Comparison of ENCODE assay signal across 25 cellular contexts in the genomic region with DNA sequence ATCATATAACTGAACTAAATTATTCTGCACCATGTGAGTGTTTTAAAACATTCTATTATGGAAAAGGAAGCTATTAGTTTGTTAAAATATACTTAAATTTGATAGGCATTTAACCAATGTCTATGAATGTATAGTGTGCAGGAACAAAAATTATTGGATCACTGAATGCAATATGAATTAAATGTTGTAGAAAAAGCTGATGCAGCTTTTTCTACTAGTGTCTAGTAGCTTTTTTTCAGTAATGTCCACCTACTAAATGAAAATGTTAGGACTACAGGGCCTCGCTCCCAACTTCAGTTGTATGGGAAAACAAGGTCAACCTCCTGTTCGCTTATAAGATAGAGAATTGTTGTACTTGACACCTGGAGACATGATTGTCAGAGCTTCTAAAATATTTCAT.
"Had no signal": no experiment of that assay in that cellular context is flagged by ENCODE, and none has a peak within 500 bp of the region (broad histone marks: within the 10 kb centered on the region; RNA-seq: fewer than 3 reads in every experiment).

No MANE protein-coding gene starts in this region.

- H3K4me1 ChIP-seq: adrenal gland had no signal

- H3K4me3 ChIP-seq: adrenal gland, body of pancreas, gastrocnemius medialis, skin epidermis, upper lobe of right lung had no signal

- H3K27ac Mint-ChIP-seq: activated CD4-positive, alpha-beta memory T cell treated with anti-CD3 and anti-CD28 coated beads for 36 hours; activated CD4-positive, alpha-beta T cell treated with anti-CD3 and anti-CD28 coated beads, Interleukin-2, amount 10 ng/mL, durations not matched to agents 24 days and 14 days; activated naive CD4-positive, alpha-beta T cell treated with anti-CD3 and anti-CD28 coated beads for 36 hours; activated naive CD8-positive, alpha-beta T cell treated with anti-CD3 and anti-CD28 coated beads for 36 hours; activated T-helper 1 cell treated with anti-CD3 and anti-CD28 coated beads, Interleukin-12 subunit alpha, Interleukin-12 subunit beta, Interleukin-2, Interleukin-4 antibody, amounts not matched to agents 30 ng/mL and 10 ng/mL and 1 ng/mL, durations not matched to agents 14 hours and 24 hours and 36 hours; natural killer cell; stimulated activated naive CD8-positive, alpha-beta T cell treated with anti-CD3 and anti-CD28 coated beads, Interleukin-15, amount 100 ng/mL, for 72 hours; T-helper 1 cell treated with Interleukin-12 subunit alpha and Interleukin-12 subunit beta and Interleukin-4 antibody, amounts not matched to agents 30 μg/mL and 1 μg/mL, for 36 hours had no signal

- H3K4me1 Mint-ChIP-seq: activated CD4-positive, alpha-beta T cell treated with anti-CD3 and anti-CD28 coated beads, Interleukin-2, amount 10 ng/mL, durations not matched to agents 24 days and 14 days; activated naive CD8-positive, alpha-beta T cell treated with anti-CD3 and anti-CD28 coated beads for 36 hours; natural killer cell; stimulated activated naive CD8-positive, alpha-beta T cell treated with anti-CD3 and anti-CD28 coated beads, Interleukin-15, amount 100 ng/mL, for 72 hours had no signal

- H3K27me3 ChIP-seq: adrenal gland, body of pancreas, gastrocnemius medialis, upper lobe of right lung had no signal

- H3K9me3 ChIP-seq: adrenal gland, body of pancreas, gastrocnemius medialis, upper lobe of right lung had no signal

- H3K36me3 ChIP-seq: adrenal gland, gastrocnemius medialis, upper lobe of right lung had no signal

- H3K27ac ChIP-seq: adrenal gland, body of pancreas, gastrocnemius medialis, skin epidermis, upper lobe of right lung had no signal

- ATAC-seq: body of pancreas; gastrocnemius medialis; sciatic nerve; stimulated activated naive CD8-positive, alpha-beta T cell treated with anti-CD3 and anti-CD28 coated beads, Interleukin-15, amount 100 ng/mL, for 72 hours had no signal

- DNase-seq: activated CD4-positive, alpha-beta memory T cell treated with anti-CD3 and anti-CD28 coated beads for 36 hours; activated CD4-positive, alpha-beta T cell treated with anti-CD3 and anti-CD28 coated beads, Interleukin-2, amount 10 ng/mL, durations not matched to agents 24 days and 14 days; activated CD4-positive, CD25-positive, alpha-beta regulatory T cell treated with anti-CD3 and anti-CD28 coated beads, Interleukin-2, amount 50 U/mL, for 72 hours; activated CD8-positive, alpha-beta memory T cell treated with anti-CD3 and anti-CD28 coated beads, Interleukin-2, amount 50 U/mL, for 4 hours; activated effector memory CD4-positive, alpha-beta T cell treated with anti-CD3 and anti-CD28 coated beads, Interleukin-2, amount 50 U/mL, for 16 hours; activated naive CD4-positive, alpha-beta T cell treated with anti-CD3 and anti-CD28 coated beads for 36 hours; activated naive CD8-positive, alpha-beta T cell treated with anti-CD3 and anti-CD28 coated beads for 36 hours; activated T-cell treated with anti-CD3 and anti-CD28 coated beads, Interleukin-2, amount 50 U/mL, for 1 hour; adrenal gland; aorta; body of pancreas; effector CD8-positive, alpha-beta T cell; gastrocnemius medialis; hippocampal formation; natural killer cell; stimulated activated CD4-positive, alpha-beta T cell treated with anti-CD3 and anti-CD28 coated beads, Interleukin-12 subunit alpha, Interleukin-12 subunit beta, amount 100 ng/mL, for 4 hours; stimulated activated CD4-positive, alpha-beta T cell treated with anti-CD3 and anti-CD28 coated beads, Interleukin-4, amount 100 ng/mL, for 1 hour; stimulated activated naive CD8-positive, alpha-beta T cell treated with anti-CD3 and anti-CD28 coated beads, Interleukin-15, amount 100 ng/mL, for 72 hours; substantia nigra; T-helper 9 cell; upper lobe of right lung had no signal

- H3K4me3 Mint-ChIP-seq: activated CD4-positive, alpha-beta memory T cell treated with anti-CD3 and anti-CD28 coated beads for 36 hours; activated CD4-positive, alpha-beta T cell treated with anti-CD3 and anti-CD28 coated beads, Interleukin-2, amount 10 ng/mL, durations not matched to agents 24 days and 14 days; activated naive CD4-positive, alpha-beta T cell treated with anti-CD3 and anti-CD28 coated beads for 36 hours; activated naive CD8-positive, alpha-beta T cell treated with anti-CD3 and anti-CD28 coated beads for 36 hours; activated T-helper 1 cell treated with anti-CD3 and anti-CD28 coated beads, Interleukin-12 subunit alpha, Interleukin-12 subunit beta, Interleukin-2, Interleukin-4 antibody, amounts not matched to agents 30 ng/mL and 10 ng/mL and 1 ng/mL, durations not matched to agents 14 hours and 24 hours and 36 hours; natural killer cell; stimulated activated naive CD8-positive, alpha-beta T cell treated with anti-CD3 and anti-CD28 coated beads, Interleukin-15, amount 100 ng/mL, for 72 hours; T-helper 1 cell treated with Interleukin-12 subunit alpha and Interleukin-12 subunit beta and Interleukin-4 antibody, amounts not matched to agents 30 μg/mL and 1 μg/mL, for 36 hours had no signal

- H3K36me3 Mint-ChIP-seq: activated CD4-positive, alpha-beta memory T cell treated with anti-CD3 and anti-CD28 coated beads for 36 hours; activated naive CD8-positive, alpha-beta T cell treated with anti-CD3 and anti-CD28 coated beads for 36 hours; natural killer cell had no signal

- H3K9me3 Mint-ChIP-seq: activated CD4-positive, alpha-beta memory T cell treated with anti-CD3 and anti-CD28 coated beads for 36 hours; activated CD4-positive, alpha-beta T cell treated with anti-CD3 and anti-CD28 coated beads, Interleukin-2, amount 10 ng/mL, durations not matched to agents 24 days and 14 days; activated naive CD4-positive, alpha-beta T cell treated with anti-CD3 and anti-CD28 coated beads for 36 hours; activated naive CD8-positive, alpha-beta T cell treated with anti-CD3 and anti-CD28 coated beads for 36 hours; activated T-helper 1 cell treated with anti-CD3 and anti-CD28 coated beads, Interleukin-12 subunit alpha, Interleukin-12 subunit beta, Interleukin-2, Interleukin-4 antibody, amounts not matched to agents 30 ng/mL and 10 ng/mL and 1 ng/mL, durations not matched to agents 14 hours and 24 hours and 36 hours; stimulated activated naive CD8-positive, alpha-beta T cell treated with anti-CD3 and anti-CD28 coated beads, Interleukin-15, amount 100 ng/mL, for 72 hours; T-helper 1 cell treated with Interleukin-12 subunit alpha and Interleukin-12 subunit beta and Interleukin-4 antibody, amounts not matched to agents 30 μg/mL and 1 μg/mL, for 36 hours had no signal
